Comparison of ENCODE assay signal across 19 cellular contexts in genomic region chr3:15440891-15441290, GRCh38. TPM values are rescaled to one million over a fixed set of nuclear protein-coding genes. Genes with fewer than 3 reads are reported as not detected.
A peak's percentile ranks its signal among the peaks of the same experiment; 100 is the strongest.
DNase-seq lines count a peak whose midpoint lies in the region; ATAC-seq, FAIRE-seq and TF ChIP-seq lines count a peak whose summit lies in the region.
"Had no signal": no experiment of that assay in that cellular context is flagged by ENCODE, and none has a peak within 500 bp of the region (broad histone marks: within the 10 kb centered on the region; RNA-seq: fewer than 3 reads in every experiment).

No MANE protein-coding gene starts in this region.

- H3K9me3 Mint-ChIP-seq in activated CD8-positive, alpha-beta memory T cell treated with anti-CD3 and anti-CD28 coated beads, Interleukin-2, amount 10 ng/mL, durations not matched to agents 7 days and 5 days (ENCODE audit: low read depth): no peaks in the 10 kb centered on the region
- no peaks in the 10 kb centered on the region for H3K9me3 Mint-ChIP-seq in activated CD4-positive, alpha-beta memory T cell treated with anti-CD3 and anti-CD28 coated beads for 36 hours
- H3K9me3 Mint-ChIP-seq: activated T-helper 1 cell treated with anti-CD3 and anti-CD28 coated beads, Interleukin-12 subunit alpha, Interleukin-12 subunit beta, Interleukin-2, Interleukin-4 antibody, amounts not matched to agents 30 ng/mL and 10 ng/mL and 1 ng/mL, durations not matched to agents 14 hours and 24 hours and 36 hours had no signal

- H3K4me3 ChIP-seq in fibroblast of mammary gland (ENCODE audit: control insufficient read depth, low read depth, low read length) (no peak overlapping the region), dorsolateral prefrontal cortex (no peak overlapping the region)
- H3K4me3 ChIP-seq: A549, GM12878, spleen, vagina had no signal

- intact Hi-C loops in activated CD4-positive, alpha-beta memory T cell treated with anti-CD3 and anti-CD28 coated beads for 36 hours (cut with micrococcal nuclease): no loop called here
- intact Hi-C loops in dorsolateral prefrontal cortex (cut with DNase I): no loop called here

- no peak for ATAC-seq in activated CD8-positive, alpha-beta memory T cell treated with anti-CD3 and anti-CD28 coated beads, Interleukin-2, amount 10 ng/mL, durations not matched to agents 7 days and 5 days
- ATAC-seq: A549, GM12878, left colon had no signal

- H3K4me1 Mint-ChIP-seq in activated CD8-positive, alpha-beta memory T cell treated with anti-CD3 and anti-CD28 coated beads, Interleukin-2, amount 10 ng/mL, durations not matched to agents 7 days and 5 days: peaks cover 19% of the 10 kb centered on the region
- peaks cover 18% of the 10 kb centered on the region for H3K4me1 Mint-ChIP-seq in activated CD4-positive, alpha-beta memory T cell treated with anti-CD3 and anti-CD28 coated beads for 36 hours (ENCODE audit: low read depth)

- no peak for FAIRE-seq in RCC 7860 (lab: Jason Lieb, UNC)
- FAIRE-seq: A549, colon, GM12878 had no signal

- H3K27ac ChIP-seq in dorsolateral prefrontal cortex: peak overlapping the region in 6 of 59 donors; percentile 10 to 38 (median 26)
- H3K27ac ChIP-seq: A549, vagina had no signal

- peak overlapping the region; percentile 22 for H3K27ac Mint-ChIP-seq in activated CD8-positive, alpha-beta memory T cell treated with anti-CD3 and anti-CD28 coated beads, Interleukin-2, amount 10 ng/mL, durations not matched to agents 7 days and 5 days
- peak overlapping the region; percentile 39 for H3K27ac Mint-ChIP-seq in activated CD4-positive, alpha-beta memory T cell treated with anti-CD3 and anti-CD28 coated beads for 36 hours
- H3K27ac Mint-ChIP-seq: activated T-helper 1 cell treated with anti-CD3 and anti-CD28 coated beads, Interleukin-12 subunit alpha, Interleukin-12 subunit beta, Interleukin-2, Interleukin-4 antibody, amounts not matched to agents 30 ng/mL and 10 ng/mL and 1 ng/mL, durations not matched to agents 14 hours and 24 hours and 36 hours had no signal

- H3K27me3 ChIP-seq in dorsolateral prefrontal cortex: no peaks in the 10 kb centered on the region
- H3K27me3 ChIP-seq: spleen, vagina had no signal

- H3K36me3 Mint-ChIP-seq in activated CD8-positive, alpha-beta memory T cell treated with anti-CD3 and anti-CD28 coated beads, Interleukin-2, amount 10 ng/mL, durations not matched to agents 7 days and 5 days: peaks cover 62% of the 10 kb centered on the region
- peaks cover 53% of the 10 kb centered on the region for H3K36me3 Mint-ChIP-seq in activated CD4-positive, alpha-beta memory T cell treated with anti-CD3 and anti-CD28 coated beads for 36 hours

- TF ChIP-seq CTCF in fibroblast of mammary gland (conservative IDR thresholded peaks at IDR 0.05; ENCODE audit: control insufficient read depth, insufficient read depth, low read depth, low read length) (no peak), dorsolateral prefrontal cortex (IDR thresholded peaks at IDR 0.05 in 54 of 56, conservative IDR thresholded peaks at IDR 0.05 in 2 of 56; ENCODE audit: low read depth in 1 of 56, partially characterized antibody in 56 of 56) (no peak)

- H3K27me3 Mint-ChIP-seq in activated CD8-positive, alpha-beta memory T cell treated with anti-CD3 and anti-CD28 coated beads, Interleukin-2, amount 10 ng/mL, durations not matched to agents 7 days and 5 days: no peaks in the 10 kb centered on the region
- H3K27me3 Mint-ChIP-seq in activated CD4-positive, alpha-beta memory T cell treated with anti-CD3 and anti-CD28 coated beads for 36 hours: no peaks in the 10 kb centered on the region

- no peak for DNase-seq in activated CD8-positive, alpha-beta memory T cell treated with anti-CD3 and anti-CD28 coated beads, Interleukin-2, amount 10 ng/mL, durations not matched to agents 7 days and 5 days
- no peak for DNase-seq in activated CD8-positive, alpha-beta memory T cell treated with anti-CD3 and anti-CD28 coated beads for 24 hours
- DNase-seq in activated CD4-positive, alpha-beta memory T cell treated with anti-CD3 and anti-CD28 coated beads for 36 hours: no peak
- peak; percentile 72 for DNase-seq in fibroblast of mammary gland (ENCODE audit: low read depth)
- DNase-seq in stromal cell of bone marrow (ENCODE audit: low read depth): peak; percentile 80
- no peak for DNase-seq in RCC 7860 (ENCODE audit: low spot score)
- DNase-seq in activated CD4-positive, alpha-beta T cell treated with anti-CD3 and anti-CD28 coated beads for 48 hours: no peak
- no peak for DNase-seq in dorsolateral prefrontal cortex
- DNase-seq: DMS79, H7, left colon, NCI-H1436, NCI-H526 treated with DMSO at 0.1 percent for 48 hours, spleen had no signal

- H3K4me3 Mint-ChIP-seq in activated CD8-positive, alpha-beta memory T cell treated with anti-CD3 and anti-CD28 coated beads, Interleukin-2, amount 10 ng/mL, durations not matched to agents 7 days and 5 days: no peak overlapping the region
- H3K4me3 Mint-ChIP-seq in activated CD4-positive, alpha-beta memory T cell treated with anti-CD3 and anti-CD28 coated beads for 36 hours: no peak overlapping the region
- H3K4me3 Mint-ChIP-seq: activated T-helper 1 cell treated with anti-CD3 and anti-CD28 coated beads, Interleukin-12 subunit alpha, Interleukin-12 subunit beta, Interleukin-2, Interleukin-4 antibody, amounts not matched to agents 30 ng/mL and 10 ng/mL and 1 ng/mL, durations not matched to agents 14 hours and 24 hours and 36 hours had no signal

- CTCF ChIA-PET in activated CD8-positive, alpha-beta memory T cell treated with anti-CD3 and anti-CD28 coated beads, Interleukin-2, amount 10 ng/mL, durations not matched to agents 7 days and 5 days (lab: Charles Lee): interaction anchor here (0.7 kb wide), 1 partner anchor 36 kb away, joined by 3 read pairs; no protein-coding TSS in a partner anchor
- CTCF ChIA-PET in activated CD4-positive, alpha-beta memory T cell treated with anti-CD3 and anti-CD28 coated beads for 36 hours (lab: Charles Lee): no interaction called here

- POLR2A ChIA-PET in activated CD4-positive, alpha-beta memory T cell treated with anti-CD3 and anti-CD28 coated beads for 36 hours (lab: Charles Lee): no interaction called here

RNA-seq across cellular contexts. Expression of gene EAF1, which starts 13.5 kb away (rescaled TPM):
- total RNA-seq in activated CD8-positive, alpha-beta memory T cell treated with anti-CD3 and anti-CD28 coated beads, Interleukin-2, amount 10 ng/mL, durations not matched to agents 7 days and 5 days: 10 to 100 TPM; 27.3 to 29.5 TPM
- 10 to 100 TPM; 23.4 to 23.6 TPM for total RNA-seq in activated CD4-positive, alpha-beta memory T cell treated with anti-CD3 and anti-CD28 coated beads for 36 hours
- total RNA-seq in dorsolateral prefrontal cortex: 10 to 100 TPM; 16.3 to 47.5 (median 29.1) TPM

RNA-seq across cellular contexts. Expression of gene METTL6, which starts 13.5 kb away (rescaled TPM):
- total RNA-seq in activated CD8-positive, alpha-beta memory T cell treated with anti-CD3 and anti-CD28 coated beads, Interleukin-2, amount 10 ng/mL, durations not matched to agents 7 days and 5 days: 10 to 100 TPM; 17.2 to 18.3 TPM
- 10 to 100 TPM; 17.3 to 17.8 TPM for total RNA-seq in activated CD4-positive, alpha-beta memory T cell treated with anti-CD3 and anti-CD28 coated beads for 36 hours
- 10 to 100 TPM; 26.5 to 44.4 (median 34.0) TPM for total RNA-seq in dorsolateral prefrontal cortex

Comparison
In these comparisons a context has a peak if more than half of its experiments do, and no peak if none do; other contexts are left out.
1. DNase-seq: peak in fibroblast of mammary gland (single experiment) and stromal cell of bone marrow (single experiment); none in activated CD8-positive, alpha-beta memory T cell treated with anti-CD3 and anti-CD28 coated beads, Interleukin-2, amount 10 ng/mL, durations not matched to agents 7 days and 5 days (single experiment), activated CD8-positive, alpha-beta memory T cell treated with anti-CD3 and anti-CD28 coated beads for 24 hours (single experiment), activated CD4-positive, alpha-beta memory T cell treated with anti-CD3 and anti-CD28 coated beads for 36 hours (single experiment), RCC 7860 (single experiment), activated CD4-positive, alpha-beta T cell treated with anti-CD3 and anti-CD28 coated beads for 48 hours (single experiment) and dorsolateral prefrontal cortex (0 of 10).